Comparison of ENCODE assay signal across 8 cellular contexts in genomic region chr12:104064842-104065441, GRCh38. TPM values are rescaled to one million over a fixed set of nuclear protein-coding genes. Genes with fewer than 3 reads are reported as not detected.
DNase-seq lines count a peak whose midpoint lies in the region; ATAC-seq and TF ChIP-seq lines count a peak whose summit lies in the region.

No MANE protein-coding gene starts in this region.

- ATAC-seq in HG03039 (IDR thresholded peaks at IDR 0.05; ENCODE audit: unreplicated experiment) (peak; percentile 2), HG03354 (IDR thresholded peaks at IDR 0.05; ENCODE audit: poor library complexity, severe bottlenecking, unreplicated experiment) (no peak)

- no peak for TF ChIP-seq CTCF in glutamatergic neuron (IDR thresholded peaks at IDR 0.05; ENCODE audit: partially characterized antibody, unreplicated experiment)

- peaks cover 6% of the 10 kb centered on the region for H3K27me3 Mint-ChIP-seq in activated T-cell treated with anti-CD3 and anti-CD28 coated beads, Interleukin-2, amount 50 U/mL, for 24 hours
- peaks cover 8% of the 10 kb centered on the region for H3K27me3 Mint-ChIP-seq in glutamatergic neuron (ENCODE audit: unreplicated experiment)

- DNase-seq in NCI-H82 (lab: John Stamatoyannopoulos, UW) (peak; percentile 46), NCI-H82 treated with DMSO at 0.1 percent for 48 hours (lab: John Stamatoyannopoulos, UW; ENCODE audit: unreplicated experiment) (no peak), glutamatergic neuron (peak; percentile 53), pons (ENCODE audit: low spot score) (peak; percentile 18), LoVo (ENCODE audit: low spot score) (no peak)
- DNase-seq in activated T-cell treated with anti-CD3 and anti-CD28 coated beads, Interleukin-2, amount 50 U/mL, for 24 hours: no peak

- peak overlapping the region; percentile 98 for H3K4me3 Mint-ChIP-seq in activated T-cell treated with anti-CD3 and anti-CD28 coated beads, Interleukin-2, amount 50 U/mL, for 24 hours
- peak overlapping the region; percentile 97 for H3K4me3 Mint-ChIP-seq in glutamatergic neuron (ENCODE audit: unreplicated experiment)

- H3K4me1 Mint-ChIP-seq in activated T-cell treated with anti-CD3 and anti-CD28 coated beads, Interleukin-2, amount 50 U/mL, for 24 hours (ENCODE audit: low read depth): peaks cover 32% of the 10 kb centered on the region
- H3K4me1 Mint-ChIP-seq in glutamatergic neuron (ENCODE audit: low read depth, unreplicated experiment): peaks cover 7% of the 10 kb centered on the region

- H3K36me3 Mint-ChIP-seq in activated T-cell treated with anti-CD3 and anti-CD28 coated beads, Interleukin-2, amount 50 U/mL, for 24 hours (ENCODE audit: low read depth): peaks cover 25% of the 10 kb centered on the region
- H3K36me3 Mint-ChIP-seq in glutamatergic neuron (ENCODE audit: unreplicated experiment): no peaks in the 10 kb centered on the region

- H3K9me3 Mint-ChIP-seq in activated T-cell treated with anti-CD3 and anti-CD28 coated beads, Interleukin-2, amount 50 U/mL, for 24 hours: no peaks in the 10 kb centered on the region
- peaks cover 8% of the 10 kb centered on the region for H3K9me3 Mint-ChIP-seq in glutamatergic neuron (ENCODE audit: unreplicated experiment)

- peak overlapping the region; percentile 79 for H3K27ac Mint-ChIP-seq in activated T-cell treated with anti-CD3 and anti-CD28 coated beads, Interleukin-2, amount 50 U/mL, for 24 hours
- H3K27ac Mint-ChIP-seq in glutamatergic neuron (ENCODE audit: unreplicated experiment): peak overlapping the region; percentile 99

RNA-seq across cellular contexts. Expression of gene HCFC2, which starts 0.6 kb away (rescaled TPM):
- total RNA-seq in glutamatergic neuron (ENCODE audit: unreplicated experiment): 25.1 TPM

RNA-seq across cellular contexts. Expression of gene GLT8D2, which starts 15.0 kb away (rescaled TPM):
- not detected for total RNA-seq in glutamatergic neuron (ENCODE audit: unreplicated experiment)

Comparison
In these comparisons a context has a peak if more than half of its experiments do, and no peak if none do; other contexts are left out.
1. DNase-seq: peak in NCI-H82 (single experiment), glutamatergic neuron (single experiment) and pons (single experiment); none in NCI-H82 treated with DMSO at 0.1 percent for 48 hours (single experiment), activated T-cell treated with anti-CD3 and anti-CD28 coated beads, Interleukin-2, amount 50 U/mL, for 24 hours (single experiment) and LoVo (single experiment).